In the genomic region with DNA sequence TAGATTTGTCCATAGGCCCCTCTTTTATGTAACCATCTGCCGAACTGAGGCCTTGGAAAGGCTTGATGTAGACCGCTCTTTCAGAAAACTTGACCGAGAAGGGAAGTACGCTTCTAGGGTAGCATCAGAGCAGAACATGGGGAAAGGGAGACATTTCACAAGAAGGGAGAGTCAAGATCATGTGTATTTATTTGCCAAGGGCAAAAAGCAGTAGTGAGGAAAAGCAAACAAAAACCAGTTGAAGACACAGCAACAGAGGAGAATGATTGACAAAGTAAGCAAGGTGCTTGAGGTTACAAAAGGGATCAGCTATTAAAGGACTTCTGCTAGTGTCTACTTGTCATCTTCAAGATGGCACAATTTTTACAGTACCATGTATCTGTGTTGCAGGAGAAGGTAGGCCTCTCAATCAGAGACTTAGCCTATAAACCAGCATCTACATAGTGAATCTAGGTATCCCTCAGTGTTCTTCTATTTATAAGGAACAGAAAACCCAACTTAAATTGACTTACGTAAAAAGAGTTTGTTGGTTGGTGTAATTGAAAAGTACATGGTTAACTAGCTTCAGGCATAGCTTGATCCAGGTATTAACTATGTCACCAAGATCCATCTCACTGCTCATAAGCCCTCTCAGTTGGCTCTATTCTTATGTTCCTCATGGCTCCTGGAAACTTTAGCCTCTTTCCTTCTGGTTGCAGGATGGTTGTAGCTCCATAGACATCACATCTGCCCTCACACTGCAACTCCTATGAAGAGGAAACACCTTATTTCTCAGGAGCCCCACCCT, we compare ENCODE assay signal across 23 cellular contexts.
"Had no signal": no experiment of that assay in that cellular context is flagged by ENCODE, and none has a peak within 500 bp of the region (broad histone marks: within the 10 kb centered on the region; RNA-seq: fewer than 3 reads in every experiment).

No MANE protein-coding gene starts in this region.

- ATAC-seq: foreskin keratinocyte; left cardiac atrium; mucosa of descending colon; naive thymus-derived CD8-positive, alpha-beta T cell; right cardiac atrium; stimulated activated effector memory CD8-positive, alpha-beta T cell treated with anti-CD3 and anti-CD28 coated beads, Interleukin-12 subunit alpha, Interleukin-12 subunit beta, amount 100 ng/mL, for 72 hours; stimulated activated naive CD8-positive, alpha-beta T cell treated with anti-CD3 and anti-CD28 coated beads, Interleukin-15, Interleukin-2, amounts not matched to agents 100 U/mL and 50 U/mL, for 24 hours had no signal

- H3K4me1 ChIP-seq: foreskin keratinocyte, upper lobe of left lung had no signal

- H3K4me2 ChIP-seq: hepatocyte, smooth muscle cell had no signal

- H3K27me3 Mint-ChIP-seq: naive thymus-derived CD8-positive, alpha-beta T cell had no signal

- H3K36me3 ChIP-seq: tibial artery, upper lobe of left lung, vagina had no signal

- H3K4me3 Mint-ChIP-seq: naive thymus-derived CD8-positive, alpha-beta T cell; neural crest cell; stimulated activated effector memory CD8-positive, alpha-beta T cell treated with anti-CD3 and anti-CD28 coated beads, Interleukin-12 subunit alpha, Interleukin-12 subunit beta, amount 100 ng/mL, for 72 hours had no signal

- H3K79me2 ChIP-seq: hepatocyte had no signal

- FAIRE-seq: endometrium, kidney had no signal

- DNase-seq: cortex of kidney; effector memory CD4-positive, alpha-beta T cell; foreskin keratinocyte; head of caudate nucleus; kidney; left cardiac atrium; mammary epithelial cell; mucosa of descending colon; naive thymus-derived CD8-positive, alpha-beta T cell; posterior cingulate gyrus; right cardiac atrium; stimulated activated CD4-positive, alpha-beta T cell treated with anti-CD3 and anti-CD28 coated beads, Interleukin-2, amount 100 ng/mL, for 48 hours; stimulated activated CD8-positive, alpha-beta memory T cell treated with anti-CD3 and anti-CD28 coated beads, Interleukin-4, amount 100 ng/mL, for 48 hours; stimulated activated naive CD8-positive, alpha-beta T cell treated with anti-CD3 and anti-CD28 coated beads, Interleukin-15, Interleukin-2, amounts not matched to agents 100 U/mL and 50 U/mL, for 24 hours; tibial artery; upper lobe of left lung had no signal

- H3K27ac Mint-ChIP-seq: stimulated activated effector memory CD8-positive, alpha-beta T cell treated with anti-CD3 and anti-CD28 coated beads, Interleukin-12 subunit alpha, Interleukin-12 subunit beta, amount 100 ng/mL, for 72 hours had no signal

- H3K4me3 ChIP-seq: hepatocyte, mucosa of descending colon, smooth muscle cell, tibial artery, upper lobe of left lung, vagina had no signal

- H3K27ac ChIP-seq: epithelial cell of prostate, foreskin keratinocyte, hepatocyte, tibial artery, upper lobe of left lung, vagina had no signal

- H3K9me3 Mint-ChIP-seq: neural crest cell; stimulated activated effector memory CD8-positive, alpha-beta T cell treated with anti-CD3 and anti-CD28 coated beads, Interleukin-12 subunit alpha, Interleukin-12 subunit beta, amount 100 ng/mL, for 72 hours had no signal

- H3K4me1 Mint-ChIP-seq: stimulated activated effector memory CD8-positive, alpha-beta T cell treated with anti-CD3 and anti-CD28 coated beads, Interleukin-12 subunit alpha, Interleukin-12 subunit beta, amount 100 ng/mL, for 72 hours had no signal

- H3K27me3 ChIP-seq: foreskin keratinocyte, hepatocyte, tibial artery, upper lobe of left lung, vagina had no signal

- H3K9me3 ChIP-seq: mucosa of descending colon, tibial artery, upper lobe of left lung, vagina had no signal
